In genomic region chr6:137884428-137884827, GRCh38 we compare ENCODE assay signal across 25 cellular contexts. TPM values are rescaled to one million over a fixed set of nuclear protein-coding genes. Genes with fewer than 3 reads are reported as not detected.
DNase-seq lines count a peak whose midpoint lies in the region; ATAC-seq, FAIRE-seq and TF ChIP-seq lines count a peak whose summit lies in the region.
"Had no signal": no experiment of that assay in that cellular context is flagged by ENCODE, and none has a peak within 500 bp of the region (broad histone marks: within the 10 kb centered on the region; RNA-seq: fewer than 3 reads in every experiment).

No MANE protein-coding gene starts in this region.

- H3K27ac Mint-ChIP-seq in activated T-cell treated with anti-CD3 and anti-CD28 coated beads, Interleukin-2, amount 50 U/mL, for 72 hours = peak overlapping the region; percentile 91
- H3K27ac Mint-ChIP-seq in activated naive CD8-positive, alpha-beta T cell treated with anti-CD3 and anti-CD28 coated beads for 36 hours = peak overlapping the region; percentile 87

- H3K4me1 ChIP-seq in neutrophil (ENCODE audit: control insufficient read depth in 1 of 2, insufficient read depth in 1 of 2, low read depth in 1 of 2, low read length in 1 of 2) = peaks cover 33 to 40% of the 10 kb centered on the region in 2 experiments

- DNase-seq in activated T-cell treated with anti-CD3 and anti-CD28 coated beads, Interleukin-2, amount 50 U/mL, for 72 hours = no peak
- no peak for DNase-seq in activated T-cell treated with anti-CD3 and anti-CD28 coated beads, Interleukin-2, amount 50 U/mL, for 4 hours
- no peak for DNase-seq in activated naive CD8-positive, alpha-beta T cell treated with anti-CD3 and anti-CD28 coated beads for 36 hours
- DNase-seq in NCI-H1417 (lab: John Stamatoyannopoulos, UW) (no peak), H54 (ENCODE audit: insufficient read length, low spot score) (no peak)
- DNase-seq: activated CD4-positive, alpha-beta T cell treated with anti-CD3 and anti-CD28 coated beads, Interleukin-2, amount 50 U/mL, for 48 hours; activated T-cell treated with anti-CD3 and anti-CD28 coated beads, Interleukin-2, amount 50 U/mL, for 48 hours; amygdala; DMS 273 treated with DMSO at 0.1 percent for 48 hours; foreskin melanocyte; KBM-7; NCI-H1930; NCI-H2227 treated with DMSO at 0.1 percent for 48 hours; occipital lobe; SIG-M5; stimulated activated CD4-positive, alpha-beta T cell treated with anti-CD3 and anti-CD28 coated beads, Interleukin-12 subunit alpha, Interleukin-12 subunit beta, amount 100 ng/mL, for 4 hours had no signal

- no peaks in the 10 kb centered on the region for H3K27me3 ChIP-seq in neutrophil
- H3K27me3 ChIP-seq: hepatocyte had no signal

- FAIRE-seq in H54 (lab: Jason Lieb, UNC) = no peak
- FAIRE-seq: G401.6, urothelium cell line had no signal

- H3K36me3 Mint-ChIP-seq in activated T-cell treated with anti-CD3 and anti-CD28 coated beads, Interleukin-2, amount 50 U/mL, for 72 hours (ENCODE audit: insufficient read depth in 2 of 2) = peaks cover 24 to 57% of the 10 kb centered on the region in 2 donors
- H3K36me3 Mint-ChIP-seq in activated T-cell treated with anti-CD3 and anti-CD28 coated beads, Interleukin-2, amount 50 U/mL, for 4 hours (ENCODE audit: insufficient read depth) = peaks cover 53% of the 10 kb centered on the region
- H3K36me3 Mint-ChIP-seq in activated naive CD8-positive, alpha-beta T cell treated with anti-CD3 and anti-CD28 coated beads for 36 hours = peaks cover 71% of the 10 kb centered on the region

- TF ChIP-seq POLR2A in H54 (IDR thresholded peaks at IDR 0.05; ENCODE audit: low read depth, low read length) = no peak

- peak in 1 of 2 donors; percentile 20 for ATAC-seq in activated T-cell treated with anti-CD3 and anti-CD28 coated beads, Interleukin-2, amount 50 U/mL, for 72 hours (replicated peaks in 1 of 2)
- ATAC-seq in activated T-cell treated with anti-CD3 and anti-CD28 coated beads, Interleukin-2, amount 50 U/mL, for 4 hours = no peak
- ATAC-seq in HG02610 (IDR thresholded peaks at IDR 0.05; ENCODE audit: unreplicated experiment) = peak; percentile 21
- ATAC-seq in HG03159 (IDR thresholded peaks at IDR 0.05; ENCODE audit: unreplicated experiment) = no peak

- H3K36me3 ChIP-seq in neutrophil = peaks cover 34% of the 10 kb centered on the region

- H3K27ac ChIP-seq in neutrophil = peak overlapping the region; percentile 85
- H3K27ac ChIP-seq: C4-2B, hepatocyte, VCaP had no signal

- no peak for TF ChIP-seq CTCF in neutrophil (IDR thresholded peaks at IDR 0.05)

- no peak overlapping the region for H3K4me3 Mint-ChIP-seq in activated T-cell treated with anti-CD3 and anti-CD28 coated beads, Interleukin-2, amount 50 U/mL, for 72 hours
- no peak overlapping the region for H3K4me3 Mint-ChIP-seq in activated T-cell treated with anti-CD3 and anti-CD28 coated beads, Interleukin-2, amount 50 U/mL, for 4 hours
- no peak overlapping the region for H3K4me3 Mint-ChIP-seq in activated naive CD8-positive, alpha-beta T cell treated with anti-CD3 and anti-CD28 coated beads for 36 hours
- H3K4me3 Mint-ChIP-seq: dendritic cell treated with granulocyte-macrophage colony-stimulating factor and Interleukin-4, amounts not matched to agents 40 ng/mL and 50 ng/mL, for 4 days had no signal

- peaks cover 45% of the 10 kb centered on the region for H3K4me1 Mint-ChIP-seq in activated T-cell treated with anti-CD3 and anti-CD28 coated beads, Interleukin-2, amount 50 U/mL, for 72 hours (ENCODE audit: low read depth)
- peaks cover 44% of the 10 kb centered on the region for H3K4me1 Mint-ChIP-seq in activated T-cell treated with anti-CD3 and anti-CD28 coated beads, Interleukin-2, amount 50 U/mL, for 4 hours (ENCODE audit: low read depth)
- H3K4me1 Mint-ChIP-seq in activated naive CD8-positive, alpha-beta T cell treated with anti-CD3 and anti-CD28 coated beads for 36 hours = peaks cover 44% of the 10 kb centered on the region

- no peak overlapping the region for H3K4me3 ChIP-seq in neutrophil (ENCODE audit: low read depth in 1 of 2, low read length in 1 of 2)
- H3K4me3 ChIP-seq: hepatocyte had no signal

- H3K9me3 ChIP-seq in neutrophil = no peaks in the 10 kb centered on the region

- no peaks in the 10 kb centered on the region for H3K27me3 Mint-ChIP-seq in activated T-cell treated with anti-CD3 and anti-CD28 coated beads, Interleukin-2, amount 50 U/mL, for 72 hours (ENCODE audit: low read depth)
- H3K27me3 Mint-ChIP-seq in activated T-cell treated with anti-CD3 and anti-CD28 coated beads, Interleukin-2, amount 50 U/mL, for 4 hours (ENCODE audit: low read depth) = no peaks in the 10 kb centered on the region
- H3K27me3 Mint-ChIP-seq in activated naive CD8-positive, alpha-beta T cell treated with anti-CD3 and anti-CD28 coated beads for 36 hours = no peaks in the 10 kb centered on the region
- H3K27me3 Mint-ChIP-seq: dendritic cell treated with granulocyte-macrophage colony-stimulating factor and Interleukin-4, amounts not matched to agents 40 ng/mL and 50 ng/mL, for 4 days had no signal

- H3K9me3 Mint-ChIP-seq in activated T-cell treated with anti-CD3 and anti-CD28 coated beads, Interleukin-2, amount 50 U/mL, for 72 hours = peaks cover 9 to 15% of the 10 kb centered on the region in 2 donors
- peaks cover 11% of the 10 kb centered on the region for H3K9me3 Mint-ChIP-seq in activated T-cell treated with anti-CD3 and anti-CD28 coated beads, Interleukin-2, amount 50 U/mL, for 4 hours
- peaks cover 28% of the 10 kb centered on the region for H3K9me3 Mint-ChIP-seq in activated naive CD8-positive, alpha-beta T cell treated with anti-CD3 and anti-CD28 coated beads for 36 hours

RNA-seq across cellular contexts. Expression of gene TNFAIP3, which starts 17.4 kb away (rescaled TPM):
- 100 to 1,000 TPM; 350 to 510 TPM for total RNA-seq in activated T-cell treated with anti-CD3 and anti-CD28 coated beads, Interleukin-2, amount 50 U/mL, for 72 hours
- total RNA-seq in activated T-cell treated with anti-CD3 and anti-CD28 coated beads, Interleukin-2, amount 50 U/mL, for 4 hours = 100 to 1,000 TPM; 254 to 441 (median 334) TPM
- 100 to 1,000 TPM; 214 to 222 TPM for total RNA-seq in activated naive CD8-positive, alpha-beta T cell treated with anti-CD3 and anti-CD28 coated beads for 36 hours
